8 cellular contexts compared by ENCODE assay signal in the genomic region with DNA sequence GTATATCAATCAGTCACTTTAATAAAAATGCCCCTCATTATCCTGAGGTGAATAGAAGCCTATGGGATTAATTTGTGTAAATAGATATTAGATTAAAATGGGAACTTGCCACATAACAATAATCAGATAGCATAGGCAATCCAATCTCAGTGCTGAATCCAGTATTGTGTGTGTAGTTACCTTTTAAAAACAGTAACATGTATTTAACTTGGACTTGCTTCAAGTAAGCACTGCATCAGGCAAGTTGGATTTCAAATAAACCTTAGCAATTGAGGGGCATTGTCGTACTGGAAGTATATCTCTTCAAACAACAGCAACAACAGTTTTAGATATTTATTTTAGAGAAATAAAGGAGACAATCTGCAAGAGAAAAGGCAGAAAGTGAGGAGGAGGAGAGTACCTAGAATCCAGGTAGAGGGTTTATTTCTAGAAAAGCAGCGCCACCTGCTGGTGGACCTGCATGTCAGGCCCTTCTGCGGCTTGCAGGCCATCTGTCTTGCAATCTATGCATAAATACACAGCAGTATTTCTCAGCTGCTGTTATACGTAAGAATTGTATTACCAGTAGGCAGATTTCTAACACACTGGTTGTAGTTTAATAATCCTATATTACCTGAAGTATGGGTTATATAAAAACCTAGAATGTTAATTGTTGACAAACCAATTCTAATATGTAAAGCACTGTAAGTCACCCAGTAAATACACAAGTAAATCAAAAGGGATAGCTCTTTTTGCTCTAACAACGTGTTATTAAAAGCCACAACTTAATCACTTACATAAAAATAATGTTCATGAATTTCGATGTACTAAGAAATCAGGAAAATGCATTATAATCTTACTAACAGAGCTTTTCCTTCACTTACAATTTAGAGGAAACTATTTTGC.
DNase-seq lines count a peak whose midpoint lies in the region; ATAC-seq and TF ChIP-seq lines count a peak whose summit lies in the region.

No MANE protein-coding gene starts in this region.

- TF ChIP-seq CTCF in epithelial cell of esophagus (IDR thresholded peaks at IDR 0.05; ENCODE audit: insufficient read depth, low read depth, low read length, missing control alignments) = peak; percentile 95

- H3K4me3 ChIP-seq in epithelial cell of esophagus (ENCODE audit: low read length) = no peak overlapping the region

- ATAC-seq in GM19452 (IDR thresholded peaks at IDR 0.05; ENCODE audit: unreplicated experiment) = peak; percentile 93

- peak; percentile 70 for DNase-seq in CD1c-positive myeloid dendritic cell (ENCODE audit: extremely low spot score)
- DNase-seq in HK-2 (ENCODE audit: unreplicated experiment) = peak; percentile 76
- peak; percentile 89 for DNase-seq in NCI-H82 (lab: John Stamatoyannopoulos, UW)
- DNase-seq in activated CD8-positive, alpha-beta memory T cell treated with anti-CD3 and anti-CD28 coated beads, Interleukin-2, amount 50 U/mL, for 1 hour (ENCODE audit: extremely low read depth) = peak; percentile 11
- DNase-seq in epithelial cell of esophagus (ENCODE audit: low read depth) = peak; percentile 84
- peak; percentile 70 for DNase-seq in myocyte (ENCODE audit: low read depth)
- peak; percentile 82 for DNase-seq in stimulated activated CD8-positive, alpha-beta memory T cell treated with anti-CD3 and anti-CD28 coated beads, Interleukin-4, amount 100 ng/mL, for 48 hours

Comparison
In these comparisons a context has a peak if more than half of its experiments do, and no peak if none do; other contexts are left out.
1. DNase-seq: peak in every context shown above with its lines; median percentile 89 in NCI-H82; 84 in epithelial cell of esophagus; 82 in stimulated activated CD8-positive, alpha-beta memory T cell treated with anti-CD3 and anti-CD28 coated beads, Interleukin-4, amount 100 ng/mL, for 48 hours; 76 in HK-2; 70 in CD1c-positive myeloid dendritic cell; 70 in myocyte; 11 in activated CD8-positive, alpha-beta memory T cell treated with anti-CD3 and anti-CD28 coated beads, Interleukin-2, amount 50 U/mL, for 1 hour.